Comparison of ENCODE assay signal across 8 cellular contexts in the genomic region with DNA sequence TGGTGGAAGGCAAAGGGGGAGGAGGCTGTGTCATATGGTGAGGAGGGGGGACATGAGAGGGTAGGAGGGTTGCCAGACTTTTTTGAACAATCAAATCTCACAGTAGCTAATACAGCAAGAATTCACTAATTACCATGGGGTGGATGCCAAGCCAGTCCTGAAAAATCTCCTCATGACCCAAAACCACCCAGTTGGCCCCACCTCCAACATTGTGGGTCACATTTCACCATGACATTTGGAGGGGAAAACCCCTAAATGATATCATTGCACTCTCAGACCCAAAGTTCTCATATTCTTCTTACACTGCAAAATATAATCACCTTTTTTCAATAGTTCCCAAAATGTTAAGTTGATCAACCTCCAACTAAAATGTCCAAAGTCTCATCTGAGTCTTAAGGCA.
A peak's percentile ranks its signal among the peaks of the same experiment; 100 is the strongest.
DNase-seq lines count a peak whose midpoint lies in the region; ATAC-seq and TF ChIP-seq lines count a peak whose summit lies in the region.
"Not testable (repeated sequence)": the region's sequence is repeated elsewhere in the genome, so short reads cannot be mapped to it uniquely, and the experiment has no call there.

No MANE protein-coding gene starts in this region.

- H3K36me3 Mint-ChIP-seq in T-helper 17 cell (ENCODE audit: low read depth); activated T-cell treated with anti-CD3 and anti-CD28 coated beads, Interleukin-2, amount 50 U/mL, for 4 hours (ENCODE audit: insufficient read depth); activated naive CD4-positive, alpha-beta T cell treated with anti-CD3 and anti-CD28 coated beads for 36 hours (ENCODE audit: low read depth); natural killer cell treated with Interleukin-12 subunit alpha and Interleukin-12 subunit beta and Interleukin-15 and Interleukin-18, amount 100 ng/mL, for 72 hours: not testable (repeated sequence)

- not testable (repeated sequence) for ATAC-seq in DND-41 (ENCODE audit: insufficient read depth, low read depth)
- peak; percentile 47 for ATAC-seq in T-helper 17 cell
- ATAC-seq in activated T-cell treated with anti-CD3 and anti-CD28 coated beads, Interleukin-2, amount 50 U/mL, for 4 hours = peak; percentile 88 to 92
- peak; percentile 65 to 71 for ATAC-seq in natural killer cell treated with Interleukin-12 subunit alpha and Interleukin-12 subunit beta and Interleukin-15 and Interleukin-18, amount 100 ng/mL, for 72 hours
- peak; percentile 80 for ATAC-seq in stimulated activated naive CD8-positive, alpha-beta T cell treated with anti-CD3 and anti-CD28 coated beads, Interleukin-15, amount 100 ng/mL, for 72 hours

- CTCF ChIA-PET in activated naive CD4-positive, alpha-beta T cell treated with anti-CD3 and anti-CD28 coated beads for 36 hours (lab: Charles Lee) = interaction anchor here (0.6 kb wide), 1 partner anchor 8 kb away, joined by 3 read pairs; no protein-coding TSS in a partner anchor

- H3K4me1 Mint-ChIP-seq in T-helper 17 cell; activated T-cell treated with anti-CD3 and anti-CD28 coated beads, Interleukin-2, amount 50 U/mL, for 4 hours (ENCODE audit: low read depth); natural killer cell treated with Interleukin-12 subunit alpha and Interleukin-12 subunit beta and Interleukin-15 and Interleukin-18, amount 100 ng/mL, for 72 hours (ENCODE audit: low read depth in 2 of 2): not testable (repeated sequence)
- peaks cover 19% of the 10 kb centered on the region for H3K4me1 Mint-ChIP-seq in activated naive CD4-positive, alpha-beta T cell treated with anti-CD3 and anti-CD28 coated beads for 36 hours (ENCODE audit: low read depth)
- H3K4me1 Mint-ChIP-seq in stimulated activated naive CD8-positive, alpha-beta T cell treated with anti-CD3 and anti-CD28 coated beads, Interleukin-15, amount 100 ng/mL, for 72 hours = peaks cover 25% of the 10 kb centered on the region

- H3K9me3 ChIP-seq in DND-41 (ENCODE audit: insufficient read depth, low read length, severe bottlenecking); T-helper 17 cell (ENCODE audit: control insufficient read depth, low read length, poor library complexity, severe bottlenecking): not testable (repeated sequence)

- peaks cover 27% of the 10 kb centered on the region for H3K4me1 ChIP-seq in DND-41 (ENCODE audit: insufficient read depth, low read length)

- not testable (repeated sequence) for H3K4me2 ChIP-seq in DND-41 (ENCODE audit: insufficient read depth, low read length)

- H3K36me3 ChIP-seq in DND-41 (ENCODE audit: insufficient read depth, low read length) = not testable (repeated sequence)

- H3K27me3 ChIP-seq in DND-41 (ENCODE audit: insufficient read depth, low read length, poor library complexity) = not testable (repeated sequence)

- DNase-seq in DND-41; T-helper 17 cell; activated T-cell treated with anti-CD3 and anti-CD28 coated beads, Interleukin-2, amount 50 U/mL, for 4 hours; natural killer cell treated with Interleukin-12 subunit alpha and Interleukin-12 subunit beta and Interleukin-15 and Interleukin-18, amount 100 ng/mL, for 72 hours (ENCODE audit: low spot score): not testable (repeated sequence)
- DNase-seq in activated CD4-positive, alpha-beta T cell treated with anti-CD3 and anti-CD28 coated beads, Interleukin-2, amount 50 U/mL, for 48 hours = peak; percentile 23 to 52
- peak; percentile 62 for DNase-seq in activated naive CD4-positive, alpha-beta T cell treated with anti-CD3 and anti-CD28 coated beads for 36 hours
- DNase-seq in stimulated activated CD8-positive, alpha-beta memory T cell treated with anti-CD3 and anti-CD28 coated beads, Interleukin-4, amount 100 ng/mL, for 48 hours = peak; percentile 48
- peak; percentile 24 to 25 for DNase-seq in stimulated activated naive CD8-positive, alpha-beta T cell treated with anti-CD3 and anti-CD28 coated beads, Interleukin-15, amount 100 ng/mL, for 72 hours

- peaks cover 12% of the 10 kb centered on the region for H3K79me2 ChIP-seq in DND-41 (ENCODE audit: insufficient read depth, low read length)

- H3K27ac ChIP-seq in DND-41 (ENCODE audit: low read length) = peak overlapping the region; percentile 46

- H3K4me3 ChIP-seq in DND-41 (ENCODE audit: low read depth in 1 of 2, low read length in 2 of 2) = not testable (repeated sequence)

- H3K9ac ChIP-seq in DND-41 (ENCODE audit: low read depth, low read length) = not testable (repeated sequence)

- not testable (repeated sequence) for H3K4me3 Mint-ChIP-seq in T-helper 17 cell; activated T-cell treated with anti-CD3 and anti-CD28 coated beads, Interleukin-2, amount 50 U/mL, for 4 hours; activated naive CD4-positive, alpha-beta T cell treated with anti-CD3 and anti-CD28 coated beads for 36 hours; natural killer cell treated with Interleukin-12 subunit alpha and Interleukin-12 subunit beta and Interleukin-15 and Interleukin-18, amount 100 ng/mL, for 72 hours; stimulated activated naive CD8-positive, alpha-beta T cell treated with anti-CD3 and anti-CD28 coated beads, Interleukin-15, amount 100 ng/mL, for 72 hours

- TF ChIP-seq CTCF in DND-41 (IDR thresholded peaks at IDR 0.05; ENCODE audit: borderline replicate concordance, extremely low read depth, low read length, poor library complexity, severe bottlenecking) = not testable (repeated sequence)

- not testable (repeated sequence) for H3K9me3 Mint-ChIP-seq in activated T-cell treated with anti-CD3 and anti-CD28 coated beads, Interleukin-2, amount 50 U/mL, for 4 hours; activated naive CD4-positive, alpha-beta T cell treated with anti-CD3 and anti-CD28 coated beads for 36 hours; natural killer cell treated with Interleukin-12 subunit alpha and Interleukin-12 subunit beta and Interleukin-15 and Interleukin-18, amount 100 ng/mL, for 72 hours; stimulated activated naive CD8-positive, alpha-beta T cell treated with anti-CD3 and anti-CD28 coated beads, Interleukin-15, amount 100 ng/mL, for 72 hours

- H3K27ac Mint-ChIP-seq in T-helper 17 cell; activated naive CD4-positive, alpha-beta T cell treated with anti-CD3 and anti-CD28 coated beads for 36 hours; natural killer cell treated with Interleukin-12 subunit alpha and Interleukin-12 subunit beta and Interleukin-15 and Interleukin-18, amount 100 ng/mL, for 72 hours: not testable (repeated sequence)
- peak overlapping the region in 1 of 2 donors; percentile 61 for H3K27ac Mint-ChIP-seq in stimulated activated naive CD8-positive, alpha-beta T cell treated with anti-CD3 and anti-CD28 coated beads, Interleukin-15, amount 100 ng/mL, for 72 hours

- H2AFZ ChIP-seq in DND-41 (ENCODE audit: low read depth, low read length) = not testable (repeated sequence)

- H3K27me3 Mint-ChIP-seq in T-helper 17 cell = peaks cover 10% of the 10 kb centered on the region
- not testable (repeated sequence) for H3K27me3 Mint-ChIP-seq in activated T-cell treated with anti-CD3 and anti-CD28 coated beads, Interleukin-2, amount 50 U/mL, for 4 hours (ENCODE audit: low read depth); activated naive CD4-positive, alpha-beta T cell treated with anti-CD3 and anti-CD28 coated beads for 36 hours (ENCODE audit: low read depth)
- H3K27me3 Mint-ChIP-seq in natural killer cell treated with Interleukin-12 subunit alpha and Interleukin-12 subunit beta and Interleukin-15 and Interleukin-18, amount 100 ng/mL, for 72 hours = peaks cover 32 to 53% of the 10 kb centered on the region in 2 donors
- peaks cover 32% of the 10 kb centered on the region for H3K27me3 Mint-ChIP-seq in stimulated activated naive CD8-positive, alpha-beta T cell treated with anti-CD3 and anti-CD28 coated beads, Interleukin-15, amount 100 ng/mL, for 72 hours

- intact Hi-C loops in activated naive CD4-positive, alpha-beta T cell treated with anti-CD3 and anti-CD28 coated beads for 36 hours (cut with micrococcal nuclease) = loop anchor here (2.0 to 5.0 kb wide), 3 partner anchors 18 to 120 kb away; no protein-coding TSS in a partner anchor

- H4K20me1 ChIP-seq in DND-41 (ENCODE audit: insufficient read depth, low read length) = not testable (repeated sequence)
